In the genomic region with DNA sequence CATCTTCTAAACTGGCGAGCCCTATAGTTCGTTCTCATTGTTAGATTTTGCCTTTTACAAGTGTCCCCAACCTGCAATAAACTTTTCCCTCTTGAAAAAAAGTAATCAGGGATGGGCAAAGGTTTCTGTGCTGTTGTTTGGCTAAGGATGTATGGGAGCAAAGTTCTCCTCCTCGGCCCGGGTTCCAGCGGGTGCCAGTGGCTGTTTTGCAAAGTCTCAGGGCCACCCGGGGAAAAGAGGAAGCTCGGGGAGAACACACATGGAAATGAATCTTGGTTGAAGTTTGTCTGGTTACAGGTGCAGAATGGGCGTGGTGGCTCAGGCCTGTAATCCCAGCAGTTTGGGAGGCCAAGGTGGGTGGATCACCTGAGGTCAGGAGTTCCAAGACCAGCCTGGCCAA, we compare ENCODE assay signal across 13 cellular contexts.
"Had no signal": no experiment of that assay in that cellular context is flagged by ENCODE, and none has a peak within 500 bp of the region (broad histone marks: within the 10 kb centered on the region; RNA-seq: fewer than 3 reads in every experiment).

No MANE protein-coding gene starts in this region.

- H3K27me3 Mint-ChIP-seq: activated naive CD8-positive, alpha-beta T cell treated with anti-CD3 and anti-CD28 coated beads, Interleukin-2, amount 50 U/mL, for 24 hours; T-cell had no signal

- H3K27ac ChIP-seq: right lobe of liver, stomach, thoracic aorta, VCaP had no signal

- H3K9me3 Mint-ChIP-seq: activated naive CD4-positive, alpha-beta T cell treated with anti-CD3 and anti-CD28 coated beads for 36 hours; activated naive CD8-positive, alpha-beta T cell treated with anti-CD3 and anti-CD28 coated beads, Interleukin-2, amount 50 U/mL, for 24 hours; activated T-helper 2 cell treated with anti-CD3 and anti-CD28 coated beads, Interferon-gamma antibody, Interleukin-2, Interleukin-4, amounts not matched to agents 10 μg/mL and 5 μg/mL and 100 μg/mL, durations not matched to agents 14 hours and 24 hours and 36 hours; neural crest cell; T-cell had no signal

- H3K36me3 ChIP-seq: right lobe of liver had no signal

- H3K4me3 Mint-ChIP-seq: activated naive CD4-positive, alpha-beta T cell treated with anti-CD3 and anti-CD28 coated beads for 36 hours; activated naive CD8-positive, alpha-beta T cell treated with anti-CD3 and anti-CD28 coated beads, Interleukin-2, amount 50 U/mL, for 24 hours; T-cell had no signal

- DNase-seq: activated CD4-positive, alpha-beta T cell treated with anti-CD3 and anti-CD28 coated beads, Interleukin-2, amount 50 U/mL, for 48 hours; activated naive CD4-positive, alpha-beta T cell treated with anti-CD3 and anti-CD28 coated beads for 36 hours; activated naive CD8-positive, alpha-beta T cell treated with anti-CD3 and anti-CD28 coated beads, Interleukin-2, amount 50 U/mL, for 24 hours; activated T-cell treated with anti-CD3 and anti-CD28 coated beads, Interleukin-2, amount 50 U/mL, for 1 hour; aorta; kidney; right lobe of liver; stomach; T-cell had no signal

- H3K4me1 Mint-ChIP-seq: activated naive CD8-positive, alpha-beta T cell treated with anti-CD3 and anti-CD28 coated beads, Interleukin-2, amount 50 U/mL, for 24 hours had no signal

- H3K9me3 ChIP-seq: right lobe of liver, stomach, thoracic aorta had no signal

- H3K4me3 ChIP-seq: right lobe of liver, stomach, thoracic aorta had no signal

- H3K27me3 ChIP-seq: right lobe of liver, stomach had no signal

- H3K4me1 ChIP-seq: right lobe of liver, stomach had no signal

- FAIRE-seq: kidney had no signal

- H3K27ac Mint-ChIP-seq: activated naive CD4-positive, alpha-beta T cell treated with anti-CD3 and anti-CD28 coated beads for 36 hours; activated naive CD8-positive, alpha-beta T cell treated with anti-CD3 and anti-CD28 coated beads, Interleukin-2, amount 50 U/mL, for 24 hours; activated T-helper 2 cell treated with anti-CD3 and anti-CD28 coated beads, Interferon-gamma antibody, Interleukin-2, Interleukin-4, amounts not matched to agents 10 μg/mL and 5 μg/mL and 100 μg/mL, durations not matched to agents 14 hours and 24 hours and 36 hours had no signal

- ATAC-seq: activated naive CD8-positive, alpha-beta T cell treated with anti-CD3 and anti-CD28 coated beads, Interleukin-2, amount 50 U/mL, for 24 hours; T-cell had no signal
